ENCODE assay signal across 29 cellular contexts in the genomic region with DNA sequence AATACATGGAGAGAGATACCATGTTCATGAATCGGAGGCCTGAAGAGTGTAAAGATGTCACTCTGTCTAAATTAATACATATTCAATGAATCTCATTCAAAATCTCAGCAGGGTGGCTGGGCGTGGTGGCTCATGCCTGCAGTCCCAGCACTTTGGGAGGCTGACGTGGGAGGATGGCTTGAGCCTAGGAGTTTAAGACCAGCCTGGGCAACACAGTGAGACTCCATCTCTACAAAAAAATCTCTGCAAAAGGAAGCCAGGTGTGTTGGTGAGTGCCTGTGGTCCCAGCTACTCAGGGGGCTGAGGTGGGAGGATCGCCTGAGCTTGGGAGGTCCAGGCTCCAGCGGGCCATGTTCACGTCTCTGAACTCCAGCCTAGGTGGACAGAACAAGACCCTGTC. TPM values are rescaled to one million over a fixed set of nuclear protein-coding genes. Genes with fewer than 3 reads are reported as not detected.
"Had no signal": no experiment of that assay in that cellular context is flagged by ENCODE, and none has a peak within 500 bp of the region (broad histone marks: within the 10 kb centered on the region; RNA-seq: fewer than 3 reads in every experiment).

No MANE protein-coding gene starts in this region.

- H3K27ac Mint-ChIP-seq: naive thymus-derived CD8-positive, alpha-beta T cell; nephron progenitor cell; neural progenitor cell; progenitor cell of endocrine pancreas; stimulated activated effector memory CD8-positive, alpha-beta T cell treated with anti-CD3 and anti-CD28 coated beads, Interleukin-12 subunit alpha, Interleukin-12 subunit beta, amount 100 ng/mL, for 72 hours; stimulated activated naive CD8-positive, alpha-beta T cell treated with anti-CD3 and anti-CD28 coated beads, Interleukin-15, Interleukin-2, amounts not matched to agents 100 ng/mL and 50 ng/mL, for 24 hours had no signal

- H3K4me3 ChIP-seq: heart right ventricle, hepatocyte, lower lobe of right lung, neural progenitor cell, right atrium auricular region, right lobe of liver, skin epidermis, suprapubic skin, thoracic aorta, transverse colon, uterus had no signal

- H3K4me1 Mint-ChIP-seq: stimulated activated effector memory CD8-positive, alpha-beta T cell treated with anti-CD3 and anti-CD28 coated beads, Interleukin-12 subunit alpha, Interleukin-12 subunit beta, amount 100 ng/mL, for 72 hours had no signal

- H3K9me3 Mint-ChIP-seq: naive thymus-derived CD8-positive, alpha-beta T cell; nephron progenitor cell; stimulated activated effector memory CD8-positive, alpha-beta T cell treated with anti-CD3 and anti-CD28 coated beads, Interleukin-12 subunit alpha, Interleukin-12 subunit beta, amount 100 ng/mL, for 72 hours; stimulated activated naive CD8-positive, alpha-beta T cell treated with anti-CD3 and anti-CD28 coated beads, Interleukin-15, Interleukin-2, amounts not matched to agents 100 ng/mL and 50 ng/mL, for 24 hours had no signal

- H3K36me3 Mint-ChIP-seq: naive thymus-derived CD8-positive, alpha-beta T cell; neural progenitor cell; stimulated activated effector memory CD8-positive, alpha-beta T cell treated with anti-CD3 and anti-CD28 coated beads, Interleukin-12 subunit alpha, Interleukin-12 subunit beta, amount 100 ng/mL, for 72 hours had no signal

- H3K4me3 Mint-ChIP-seq: naive thymus-derived CD8-positive, alpha-beta T cell; nephron progenitor cell; neural progenitor cell; stimulated activated effector memory CD8-positive, alpha-beta T cell treated with anti-CD3 and anti-CD28 coated beads, Interleukin-12 subunit alpha, Interleukin-12 subunit beta, amount 100 ng/mL, for 72 hours; stimulated activated naive CD8-positive, alpha-beta T cell treated with anti-CD3 and anti-CD28 coated beads, Interleukin-15, Interleukin-2, amounts not matched to agents 100 ng/mL and 50 ng/mL, for 24 hours had no signal

- DNase-seq: heart right ventricle; islet precursor cell; kidney glomerular epithelial cell; left cardiac atrium; lower lobe of right lung; mammary epithelial cell; mesenchymal stem cell; nephron progenitor cell; occipital lobe; stimulated activated CD4-positive, alpha-beta T cell treated with anti-CD3 and anti-CD28 coated beads, Interleukin-4, amount 100 ng/mL, for 24 hours; stimulated activated naive CD4-positive, alpha-beta T cell; transverse colon; uterus had no signal

- H3K27me3 Mint-ChIP-seq: naive thymus-derived CD8-positive, alpha-beta T cell; progenitor cell of endocrine pancreas; stimulated activated naive CD8-positive, alpha-beta T cell treated with anti-CD3 and anti-CD28 coated beads, Interleukin-15, Interleukin-2, amounts not matched to agents 100 ng/mL and 50 ng/mL, for 24 hours had no signal

- H3K27ac ChIP-seq: heart right ventricle, hepatocyte, lower lobe of right lung, neural progenitor cell, parathyroid adenoma, right atrium auricular region, right lobe of liver, skin epidermis, suprapubic skin, thoracic aorta, transverse colon, uterus had no signal

- H3K27me3 ChIP-seq: heart right ventricle, hepatocyte, neutrophil, right atrium auricular region, right lobe of liver, suprapubic skin, transverse colon had no signal

- H3K9me3 ChIP-seq: heart right ventricle, lower lobe of right lung, neutrophil, right atrium auricular region, right lobe of liver, suprapubic skin, thoracic aorta, transverse colon, uterus had no signal

- ATAC-seq: heart right ventricle; left cardiac atrium; left lobe of liver; lower lobe of right lung; naive thymus-derived CD8-positive, alpha-beta T cell; right lobe of liver; stimulated activated effector memory CD8-positive, alpha-beta T cell treated with anti-CD3 and anti-CD28 coated beads, Interleukin-12 subunit alpha, Interleukin-12 subunit beta, amount 100 ng/mL, for 72 hours had no signal

- H3K36me3 ChIP-seq: heart right ventricle, lower lobe of right lung, neural progenitor cell, neutrophil, right atrium auricular region, right lobe of liver, suprapubic skin, thoracic aorta, transverse colon, uterus had no signal

- H3K4me1 ChIP-seq: lower lobe of right lung, right lobe of liver, transverse colon, uterus had no signal

RNA-seq across cellular contexts. Expression of gene COL23A1, which starts 49.7 kb away (rescaled TPM):
- total RNA-seq: osteocyte, pulmonary artery endothelial cell had no signal
